Comparison of ENCODE assay signal across 8 cellular contexts in genomic region chr6:1575213-1576041, GRCh38. TPM values are rescaled to one million over a fixed set of nuclear protein-coding genes. Genes with fewer than 3 reads are reported as not detected.
DNase-seq lines count a peak whose midpoint lies in the region; ATAC-seq and TF ChIP-seq lines count a peak whose summit lies in the region.

No MANE protein-coding gene starts in this region.

- peak overlapping the region; percentile 81 for H3K27ac ChIP-seq in layer of hippocampus (ENCODE audit: low read depth, low read length)
- peak overlapping the region; percentile 71 for H3K27ac ChIP-seq in stomach smooth muscle (ENCODE audit: low read length)
- H3K27ac ChIP-seq in effector memory CD4-positive, alpha-beta T cell (ENCODE audit: insufficient read depth, low read length, poor library complexity, severe bottlenecking), result no peak overlapping the region

- H3K36me3 ChIP-seq in stomach smooth muscle (ENCODE audit: control insufficient read depth in 2 of 2, insufficient read depth in 2 of 2, low read length in 2 of 2), result no peaks in the 10 kb centered on the region
- no peaks in the 10 kb centered on the region for H3K36me3 ChIP-seq in effector memory CD4-positive, alpha-beta T cell (ENCODE audit: control insufficient read depth, insufficient read depth, low read length)

- DNase-seq in HFFc6 (no peak), DMS153 (lab: John Stamatoyannopoulos, UW) (no peak), iPS-NIHi11 (ENCODE audit: low spot score) (no peak)
- DNase-seq in effector memory CD4-positive, alpha-beta T cell, result no peak

- H3K4me1 Mint-ChIP-seq in HFFc6 (ENCODE audit: low read depth) (peaks cover 12% of the 10 kb centered on the region), brain (peaks cover 47% of the 10 kb centered on the region)

- no peak for ATAC-seq in HG03097 (IDR thresholded peaks at IDR 0.05; ENCODE audit: low FRiP score, unreplicated experiment)

- 0 out of 2 replicates have a peak, but pooled peaks cover 8% of the 10 kb centered on the region for H3K36me3 Mint-ChIP-seq in HFFc6 (ENCODE audit: low read depth)
- H3K36me3 Mint-ChIP-seq in brain, result peaks cover 15% of the 10 kb centered on the region

- no peaks in the 10 kb centered on the region for H3K27me3 ChIP-seq in layer of hippocampus (ENCODE audit: control insufficient read depth, insufficient read depth, low read length)
- peaks cover 0 to 2% of the 10 kb centered on the region in 2 donors for H3K27me3 ChIP-seq in stomach smooth muscle (ENCODE audit: control insufficient read depth in 1 of 2, insufficient read depth in 2 of 2, low read length in 2 of 2)
- H3K27me3 ChIP-seq in effector memory CD4-positive, alpha-beta T cell (replicated peaks; ENCODE audit: control insufficient read depth, insufficient read depth, low read length, poor library complexity, severe bottlenecking), result no peaks in the 10 kb centered on the region

- TF ChIP-seq CTCF in HFFc6 (IDR thresholded peaks at IDR 0.05) (no peak), brain (conservative IDR thresholded peaks at IDR 0.05) (no peak)

- peaks cover 21% of the 10 kb centered on the region for H3K4me1 ChIP-seq in stomach smooth muscle (ENCODE audit: control insufficient read depth, insufficient read depth, low read length)
- H3K4me1 ChIP-seq in effector memory CD4-positive, alpha-beta T cell (ENCODE audit: control insufficient read depth, insufficient read depth, low read length, poor library complexity, severe bottlenecking), result no peaks in the 10 kb centered on the region

- H3K4me3 ChIP-seq in stomach smooth muscle (ENCODE audit: low read length in 2 of 2), result peak overlapping the region; percentile 54 to 65
- H3K4me3 ChIP-seq in effector memory CD4-positive, alpha-beta T cell (ENCODE audit: insufficient read depth, low read depth, low read length, poor library complexity, severe bottlenecking), result no peak overlapping the region

- H3K4me3 Mint-ChIP-seq in HFFc6, result peak overlapping the region; percentile 71
- H3K4me3 Mint-ChIP-seq in brain, result peak overlapping the region; percentile 8 to 74 (median 27)

- H3K27me3 Mint-ChIP-seq in HFFc6 (ENCODE audit: insufficient read depth) (peaks cover 12% of the 10 kb centered on the region), brain (peaks cover 5% of the 10 kb centered on the region)

- peak overlapping the region; percentile 56 to 68 for H3K9ac ChIP-seq in stomach smooth muscle (ENCODE audit: low read length in 2 of 2)

- H3K9me3 Mint-ChIP-seq in HFFc6, result peaks cover 10% of the 10 kb centered on the region; the same call in 1 of the 2 replicates
- H3K9me3 Mint-ChIP-seq in brain, result peaks cover 17 to 21% (median 18%) of the 10 kb centered on the region in 5 experiments

- no peaks in the 10 kb centered on the region for H3K9me3 ChIP-seq in stomach smooth muscle (ENCODE audit: control insufficient read depth in 2 of 2, low read length in 2 of 2)
- H3K9me3 ChIP-seq in effector memory CD4-positive, alpha-beta T cell (ENCODE audit: control insufficient read depth, low read length), result peaks cover 5% of the 10 kb centered on the region

- H3K27ac Mint-ChIP-seq in HFFc6 (no peak overlapping the region), brain (peak overlapping the region; percentile 77 to 96 (median 92))

RNA-seq across cellular contexts. Expression of gene FOXC1, which starts 34.3 kb away (rescaled TPM):
- 10 to 100 TPM; 15.8 to 18.0 (median 16.9) TPM for total RNA-seq in HFFc6 (2021; fragmentation: NEBNext Ultra II Directional; extraction: Animal tissue kit (Norgen Biotek cat#: 25700))
- polyA plus RNA-seq in brain (ENCODE audit: insufficient read depth, low read depth, low replicate concordance), result 7.9 TPM
